21 cellular contexts compared by ENCODE assay signal in genomic region chr2:17520761-17521160, GRCh38. TPM values are rescaled to one million over a fixed set of nuclear protein-coding genes. Genes with fewer than 3 reads are reported as not detected.
DNase-seq lines count a peak whose midpoint lies in the region; ATAC-seq, FAIRE-seq and TF ChIP-seq lines count a peak whose summit lies in the region.
"Had no signal": no experiment of that assay in that cellular context is flagged by ENCODE, and none has a peak within 500 bp of the region (broad histone marks: within the 10 kb centered on the region; RNA-seq: fewer than 3 reads in every experiment).

No MANE protein-coding gene starts in this region.

- no peak overlapping the region for H3K27ac Mint-ChIP-seq in memory B cell
- H3K27ac Mint-ChIP-seq: activated naive CD4-positive, alpha-beta T cell treated with anti-CD3 and anti-CD28 coated beads, Interleukin-2, amount 10 ng/mL, durations not matched to agents 7 days and 5 days; CD4-positive, CD25-positive, alpha-beta regulatory T cell; mesothelial cell of epicardium; stimulated activated naive CD8-positive, alpha-beta T cell treated with anti-CD3 and anti-CD28 coated beads, Interleukin-15, Interleukin-2, amounts not matched to agents 100 ng/mL and 50 ng/mL, for 24 hours had no signal

- TF ChIP-seq CTCF in HepG2 (CRISPR knock-in tag; IDR thresholded peaks at IDR 0.05) (no peak), right lobe of liver (IDR thresholded peaks at IDR 0.05) (no peak), coronary artery (IDR thresholded peaks at IDR 0.05) (no peak)

- H3K27me3 ChIP-seq in HepG2 (ENCODE audit: control insufficient read depth in 1 of 2, insufficient read depth in 2 of 2, low read length in 2 of 2) (peaks cover 0 to 14% of the 10 kb centered on the region in 2 experiments; a peak in 1 of 5 replicates), right lobe of liver (no peaks in the 10 kb centered on the region)
- H3K27me3 ChIP-seq: vagina had no signal

- intact Hi-C loops in HepG2 (cut with micrococcal nuclease; ENCODE audit: unreplicated experiment), result no loop called here
- intact Hi-C loops in right lobe of liver (cut with DNase I), result no loop called here

- FAIRE-seq in HepG2 (lab: Jason Lieb, UNC), result no peak
- FAIRE-seq: astrocyte, GM19239 had no signal

- H2AFZ ChIP-seq in HepG2 (ENCODE audit: low read length), result no peak overlapping the region

- ATAC-seq in HepG2 (no peak), right lobe of liver (no peak), HG02642 (IDR thresholded peaks at IDR 0.05; ENCODE audit: poor library complexity, unreplicated experiment) (peak; percentile 33), HG03521 (IDR thresholded peaks at IDR 0.05; ENCODE audit: unreplicated experiment) (peak; percentile 38), memory B cell (ENCODE audit: low read depth) (peak; percentile 44)

- no peaks in the 10 kb centered on the region for H3K36me3 Mint-ChIP-seq in memory B cell
- H3K36me3 Mint-ChIP-seq: activated naive CD4-positive, alpha-beta T cell treated with anti-CD3 and anti-CD28 coated beads, Interleukin-2, amount 10 ng/mL, durations not matched to agents 7 days and 5 days; CD4-positive, CD25-positive, alpha-beta regulatory T cell; mesothelial cell of epicardium had no signal

- peaks cover 2% of the 10 kb centered on the region for H3K9me3 Mint-ChIP-seq in memory B cell
- H3K9me3 Mint-ChIP-seq: activated naive CD4-positive, alpha-beta T cell treated with anti-CD3 and anti-CD28 coated beads, Interleukin-2, amount 10 ng/mL, durations not matched to agents 7 days and 5 days; mesothelial cell of epicardium; stimulated activated naive CD8-positive, alpha-beta T cell treated with anti-CD3 and anti-CD28 coated beads, Interleukin-15, Interleukin-2, amounts not matched to agents 100 ng/mL and 50 ng/mL, for 24 hours had no signal

- H3K9me3 ChIP-seq in HepG2 (ENCODE audit: low read length), result no peaks in the 10 kb centered on the region
- no peaks in the 10 kb centered on the region for H3K9me3 ChIP-seq in right lobe of liver
- H3K9me3 ChIP-seq: vagina had no signal

- TF ChIP-seq RAD21 in HepG2 (CRISPR knock-in tag; IDR thresholded peaks at IDR 0.05), result no peak

- peaks cover 2% of the 10 kb centered on the region for H3K4me1 Mint-ChIP-seq in memory B cell
- H3K4me1 Mint-ChIP-seq: activated naive CD4-positive, alpha-beta T cell treated with anti-CD3 and anti-CD28 coated beads, Interleukin-2, amount 10 ng/mL, durations not matched to agents 7 days and 5 days had no signal

- H3K4me3 ChIP-seq in HepG2 (replicated peaks in 1 of 3; ENCODE audit: insufficient read depth in 1 of 3, low read depth in 2 of 3, low read length in 3 of 3) (no peak overlapping the region), right lobe of liver (no peak overlapping the region), coronary artery (no peak overlapping the region)
- H3K4me3 ChIP-seq: vagina had no signal

- DNase-seq in HepG2 (ENCODE audit: low spot score), result no peak
- no peak for DNase-seq in right lobe of liver
- DNase-seq in memory B cell (ENCODE audit: low spot score in 2 of 2), result no peak
- no peak for DNase-seq in NCI-H2081 (lab: John Stamatoyannopoulos, UW)
- DNase-seq in coronary artery (ENCODE audit: low spot score), result no peak
- no peak for DNase-seq in iPS-NIHi7 (ENCODE audit: extremely low spot score)
- DNase-seq: activated CD4-positive, alpha-beta T cell treated with anti-CD3 and anti-CD28 coated beads, Interleukin-2, amount 50 U/mL, for 1 hour; activated naive CD4-positive, alpha-beta T cell treated with anti-CD3 and anti-CD28 coated beads, Interleukin-2, amount 10 ng/mL, durations not matched to agents 7 days and 5 days; CD4-positive, CD25-positive, alpha-beta regulatory T cell; DND-41; hypothalamus; SIG-M5 had no signal

- no peak overlapping the region for H3K9ac ChIP-seq in HepG2 (ENCODE audit: insufficient read depth, low read depth, low read length)

- in situ Hi-C loops in HepG2 (cut with HindIII; ENCODE audit: extremely low pct_ligation_motif_present, low pct_unique_long_range_greater_than_20kb), result no loop called here

- no peak overlapping the region for H3K4me2 ChIP-seq in HepG2 (ENCODE audit: low read depth, low read length)

- POLR2A ChIA-PET in HepG2 (lab: Yijun Ruan, JAX), result no interaction called here

- no TSS peak for BruUV-seq in HepG2 (replicated peaks; lab: Mats Ljungman, UMichigan)

- CTCF ChIA-PET in HepG2 (lab: Yijun Ruan, JAX; ENCODE audit: low intra/inter-chr PET ratio, low total read pairs), result no interaction called here

- no peaks in the 10 kb centered on the region for H3K36me3 ChIP-seq in HepG2 (replicated peaks in 1 of 2; ENCODE audit: control insufficient read depth in 1 of 2, insufficient read depth in 2 of 2, low read length in 2 of 2)
- no peaks in the 10 kb centered on the region for H3K36me3 ChIP-seq in right lobe of liver
- H3K36me3 ChIP-seq: vagina had no signal

- H3K4me1 ChIP-seq in HepG2 (ENCODE audit: insufficient read depth, low read length) (peaks cover 15% of the 10 kb centered on the region), right lobe of liver (no peaks in the 10 kb centered on the region)
- H3K4me1 ChIP-seq: vagina had no signal

- no peak for TF ChIP-seq POLR2A in HepG2 (IDR thresholded peaks at IDR 0.05; ENCODE audit: insufficient read depth in 1 of 2, low read depth in 2 of 2, low read length in 2 of 2)
- TF ChIP-seq POLR2A in right lobe of liver (IDR thresholded peaks at IDR 0.05), result no peak

- 50% methylated on average over 2 of the region's 2 CpGs for WGBS in HepG2 (ENCODE audit: low lambda C conversion rate)
- 64% methylated on average over 2 of the region's 2 CpGs for WGBS in right lobe of liver (ENCODE audit: insufficient coverage, low coverage, low lambda C conversion rate, missing lambda C conversion rate)

- H4K20me1 ChIP-seq in HepG2 (ENCODE audit: insufficient read depth, low read length), result no peaks in the 10 kb centered on the region

- no peak for TF ChIP-seq EP300 in HepG2 (IDR thresholded peaks at IDR 0.05; ENCODE audit: low read depth in 2 of 2, low read length in 2 of 2)
- no peak for TF ChIP-seq EP300 in HepG2 (CRISPR knock-in tag; IDR thresholded peaks at IDR 0.05; ENCODE audit: borderline replicate concordance)

- no peaks in the 10 kb centered on the region for H3K79me2 ChIP-seq in HepG2 (ENCODE audit: insufficient read depth, low read length)

- no peak overlapping the region for H3K4me3 Mint-ChIP-seq in memory B cell
- H3K4me3 Mint-ChIP-seq: activated naive CD4-positive, alpha-beta T cell treated with anti-CD3 and anti-CD28 coated beads, Interleukin-2, amount 10 ng/mL, durations not matched to agents 7 days and 5 days; CD4-positive, CD25-positive, alpha-beta regulatory T cell; mesothelial cell of epicardium; stimulated activated naive CD8-positive, alpha-beta T cell treated with anti-CD3 and anti-CD28 coated beads, Interleukin-15, Interleukin-2, amounts not matched to agents 100 ng/mL and 50 ng/mL, for 24 hours had no signal

- peaks cover 17% of the 10 kb centered on the region for H3K27me3 Mint-ChIP-seq in memory B cell

- H3K27ac ChIP-seq in HepG2 (ENCODE audit: extremely low read length, insufficient read depth, low read length), result no peak overlapping the region
- no peak overlapping the region for H3K27ac ChIP-seq in right lobe of liver
- no peak overlapping the region for H3K27ac ChIP-seq in coronary artery
- H3K27ac ChIP-seq: vagina had no signal

RNA-seq across cellular contexts. Expression of gene RAD51AP2, which starts 2.5 kb away (rescaled TPM):
- total RNA-seq in HepG2 (2016; rRNA removed; fragmentation: Illumina TruSeq; extraction: Trizol), result 0.07 and 0.11 TPM in 2 replicates
- not detected in 2 replicates for total RNA-seq in HepG2 (2016; cell fraction: cytosol; rRNA removed; fragmentation: Illumina TruSeq; extraction: Trizol; ENCODE audit: low read depth)
- total RNA-seq in HepG2 (2016; cell fraction: insoluble cytoplasmic fraction; rRNA removed; fragmentation: Illumina TruSeq; extraction: Trizol), result 0.06 and 0.07 TPM in 2 replicates
- total RNA-seq in HepG2 (2016; cell fraction: membrane; rRNA removed; fragmentation: Illumina TruSeq; extraction: Trizol), result 0.06 and 0.07 TPM in 2 replicates
- 0.25 and 0.34 TPM in 2 replicates for total RNA-seq in HepG2 (2016; cell fraction: nucleus; rRNA removed; fragmentation: Illumina TruSeq; extraction: Trizol)
- polyA plus RNA-seq in HepG2 (2011; rRNA removed), result 0.05 and 0.12 TPM in 2 replicates
- polyA plus RNA-seq in HepG2 (2011; cell fraction: cytosol; rRNA removed), result 0.03 TPM in 1 of 2 replicates, not detected in the other
- 0.23 and 0.24 TPM in 2 replicates for polyA plus RNA-seq in HepG2 (2011; cell fraction: nucleus; rRNA removed)
- polyA plus RNA-seq in HepG2 (2012), result 0.15 and 0.21 TPM in 2 replicates
- polyA plus RNA-seq in HepG2 (2016; cell fraction: cytosol; fragmentation: Illumina TruSeq; extraction: Trizol; ENCODE audit: low read depth), result not detected in 2 replicates
- 0.12 TPM in 1 of 2 replicates, not detected in the other for polyA plus RNA-seq in HepG2 (2016; cell fraction: insoluble cytoplasmic fraction; fragmentation: Illumina TruSeq; extraction: Trizol; ENCODE audit: low read depth)
- polyA plus RNA-seq in HepG2 (2016; cell fraction: membrane; fragmentation: Illumina TruSeq; extraction: Trizol; ENCODE audit: low read depth), result 0.03 TPM in 1 of 2 replicates, not detected in the other
- 0.59 and 0.79 TPM in 2 replicates for polyA plus RNA-seq in HepG2 (2016; cell fraction: nucleus; fragmentation: Illumina TruSeq; extraction: Trizol; ENCODE audit: insufficient read depth, low read depth)
- polyA minus RNA-seq in HepG2 (2011; rRNA and poly(A)+ RNA removed; ENCODE audit: low replicate concordance), result not detected in 2 replicates
- polyA minus RNA-seq in HepG2 (2011; cell fraction: cytosol; rRNA and poly(A)+ RNA removed), result not detected in 2 replicates
- 0.77 and 1.1 TPM in 2 replicates for polyA minus RNA-seq in HepG2 (2011; cell fraction: nucleus; rRNA and poly(A)+ RNA removed)
- total RNA-seq in right lobe of liver, result under 1 TPM in 3 of 6 experiments, not detected in 3; 0.12 to 0.31 (median 0.22) TPM
- total RNA-seq: astrocyte; CD4-positive, CD25-positive, alpha-beta regulatory T cell; chondrocyte; pulmonary artery endothelial cell had no signal
- polyA plus RNA-seq: CD4-positive, CD25-positive, alpha-beta regulatory T cell had no signal

RNA-seq across cellular contexts. Expression of gene VSNL1, which starts 19.7 kb away (rescaled TPM):
- 63.2 and 103 TPM in 2 replicates for total RNA-seq in HepG2 (2016; rRNA removed; fragmentation: Illumina TruSeq; extraction: Trizol)
- 11.8 and 12.1 TPM in 2 replicates for total RNA-seq in HepG2 (2016; cell fraction: cytosol; rRNA removed; fragmentation: Illumina TruSeq; extraction: Trizol; ENCODE audit: low read depth)
- 61.2 and 118 TPM in 2 replicates for total RNA-seq in HepG2 (2016; cell fraction: insoluble cytoplasmic fraction; rRNA removed; fragmentation: Illumina TruSeq; extraction: Trizol)
- total RNA-seq in HepG2 (2016; cell fraction: membrane; rRNA removed; fragmentation: Illumina TruSeq; extraction: Trizol), result 28.5 and 29.9 TPM in 2 replicates
- total RNA-seq in HepG2 (2016; cell fraction: nucleus; rRNA removed; fragmentation: Illumina TruSeq; extraction: Trizol), result 32.8 and 35.9 TPM in 2 replicates
- polyA plus RNA-seq in HepG2 (2011; rRNA removed), result 62.8 and 95.9 TPM in 2 replicates
- 80.4 and 85.1 TPM in 2 replicates for polyA plus RNA-seq in HepG2 (2011; cell fraction: cytosol; rRNA removed)
- polyA plus RNA-seq in HepG2 (2011; cell fraction: nucleus; rRNA removed), result 12.7 TPM in 2 replicates
- polyA plus RNA-seq in HepG2 (2012), result 72.6 and 115 TPM in 2 replicates
- 11.7 and 11.9 TPM in 2 replicates for polyA plus RNA-seq in HepG2 (2016; cell fraction: cytosol; fragmentation: Illumina TruSeq; extraction: Trizol; ENCODE audit: low read depth)
- 147 and 163 TPM in 2 replicates for polyA plus RNA-seq in HepG2 (2016; cell fraction: insoluble cytoplasmic fraction; fragmentation: Illumina TruSeq; extraction: Trizol; ENCODE audit: low read depth)
- polyA plus RNA-seq in HepG2 (2016; cell fraction: membrane; fragmentation: Illumina TruSeq; extraction: Trizol; ENCODE audit: low read depth), result 29.7 TPM in 2 replicates
- polyA plus RNA-seq in HepG2 (2016; cell fraction: nucleus; fragmentation: Illumina TruSeq; extraction: Trizol; ENCODE audit: insufficient read depth, low read depth), result 39.4 and 45.5 TPM in 2 replicates
- 83.5 TPM in 1 of 2 replicates, not detected in the other for polyA minus RNA-seq in HepG2 (2011; rRNA and poly(A)+ RNA removed; ENCODE audit: low replicate concordance)
- polyA minus RNA-seq in HepG2 (2011; cell fraction: cytosol; rRNA and poly(A)+ RNA removed), result 44.0 and 47.1 TPM in 2 replicates
- polyA minus RNA-seq in HepG2 (2011; cell fraction: nucleus; rRNA and poly(A)+ RNA removed), result 39.8 and 52.0 TPM in 2 replicates
- total RNA-seq in right lobe of liver, result 10 to 100 TPM in 1 of 6 experiments, 1 to 10 TPM in 5; 2.1 to 12.1 (median 4.3) TPM
- total RNA-seq: CD4-positive, CD25-positive, alpha-beta regulatory T cell; chondrocyte; pulmonary artery endothelial cell had no signal
- polyA plus RNA-seq: CD4-positive, CD25-positive, alpha-beta regulatory T cell had no signal

Comparison
In these comparisons a context has a peak if more than half of its experiments do, and no peak if none do; other contexts are left out.
1. ATAC-seq: peak in HG02642 (single experiment), HG03521 (single experiment) and memory B cell (single experiment); none in HepG2 (single experiment) and right lobe of liver (0 of 4).